Comparison of ENCODE assay signal across 9 cellular contexts in genomic region chr17:69761767-69762321, GRCh38.
DNase-seq lines count a peak whose midpoint lies in the region; ATAC-seq and TF ChIP-seq lines count a peak whose summit lies in the region.
"Had no signal": no experiment of that assay in that cellular context is flagged by ENCODE, and none has a peak within 500 bp of the region (broad histone marks: within the 10 kb centered on the region; RNA-seq: fewer than 3 reads in every experiment).

No MANE protein-coding gene starts in this region.

- no peak for TF ChIP-seq CTCF in Peyer's patch (IDR thresholded peaks at IDR 0.05)

- H3K4me3 ChIP-seq in Peyer's patch = no peak overlapping the region

- no peak overlapping the region for H3K27ac Mint-ChIP-seq in stimulated activated naive B cell treated with anti-CD40 and anti-IgM and Interleukin-4, amounts not matched to agents 10 μg/mL and 1 μg/mL and 100 μg/mL, for 72 hours
- H3K27ac Mint-ChIP-seq: activated naive CD8-positive, alpha-beta T cell had no signal

- H3K9me3 ChIP-seq in Peyer's patch = no peaks in the 10 kb centered on the region

- H3K27me3 ChIP-seq in Peyer's patch = no peaks in the 10 kb centered on the region

- no peaks in the 10 kb centered on the region for H3K4me1 ChIP-seq in Peyer's patch

- ATAC-seq in stimulated activated naive B cell treated with anti-CD40 and anti-IgM and Interleukin-4, amounts not matched to agents 10 μg/mL and 1 μg/mL and 100 μg/mL, for 72 hours (replicated peaks) = no peak
- ATAC-seq in GM19397 (IDR thresholded peaks at IDR 0.05; ENCODE audit: unreplicated experiment) (no peak), left lobe of liver (no peak)

- no peaks in the 10 kb centered on the region for H3K9me3 Mint-ChIP-seq in stimulated activated naive B cell treated with anti-CD40 and anti-IgM and Interleukin-4, amounts not matched to agents 10 μg/mL and 1 μg/mL and 100 μg/mL, for 72 hours

- no peaks in the 10 kb centered on the region for H3K4me1 Mint-ChIP-seq in stimulated activated naive B cell treated with anti-CD40 and anti-IgM and Interleukin-4, amounts not matched to agents 10 μg/mL and 1 μg/mL and 100 μg/mL, for 72 hours

- H3K4me3 Mint-ChIP-seq in stimulated activated naive B cell treated with anti-CD40 and anti-IgM and Interleukin-4, amounts not matched to agents 10 μg/mL and 1 μg/mL and 100 μg/mL, for 72 hours = no peak overlapping the region
- H3K4me3 Mint-ChIP-seq: activated naive CD8-positive, alpha-beta T cell had no signal

- peak; percentile 71 for DNase-seq in AG20443 (ENCODE audit: low spot score)
- DNase-seq in LHCN-M2 (ENCODE audit: low read depth) = peak; percentile 91
- DNase-seq in dermis blood vessel endothelial cell = peak; percentile 64
- DNase-seq in lung microvascular endothelial cell (ENCODE audit: low read depth in 2 of 2) = peak; percentile 1 to 89
- DNase-seq in Peyer's patch = no peak
- no peak for DNase-seq in stimulated activated naive B cell treated with anti-CD40 and anti-IgM and Interleukin-4, amounts not matched to agents 10 μg/mL and 1 μg/mL and 100 μg/mL, for 72 hours
- DNase-seq in left lobe of liver (ENCODE audit: low spot score) = no peak

- TF ChIP-seq POLR2A in Peyer's patch (IDR thresholded peaks at IDR 0.05) = no peak

- H3K36me3 Mint-ChIP-seq in stimulated activated naive B cell treated with anti-CD40 and anti-IgM and Interleukin-4, amounts not matched to agents 10 μg/mL and 1 μg/mL and 100 μg/mL, for 72 hours = no peaks in the 10 kb centered on the region
- H3K36me3 Mint-ChIP-seq: activated naive CD8-positive, alpha-beta T cell had no signal

- H3K27ac ChIP-seq in Peyer's patch = no peak overlapping the region

- no peaks in the 10 kb centered on the region for H3K36me3 ChIP-seq in Peyer's patch

- no peaks in the 10 kb centered on the region for H3K27me3 Mint-ChIP-seq in stimulated activated naive B cell treated with anti-CD40 and anti-IgM and Interleukin-4, amounts not matched to agents 10 μg/mL and 1 μg/mL and 100 μg/mL, for 72 hours
- H3K27me3 Mint-ChIP-seq: activated naive CD8-positive, alpha-beta T cell had no signal

Comparison
In these comparisons a context has a peak if more than half of its experiments do, and no peak if none do; other contexts are left out.
1. DNase-seq: peak in AG20443 (single experiment), LHCN-M2 (single experiment), dermis blood vessel endothelial cell (single experiment) and lung microvascular endothelial cell (2 of 2); none in Peyer's patch (0 of 3), stimulated activated naive B cell treated with anti-CD40 and anti-IgM and Interleukin-4, amounts not matched to agents 10 μg/mL and 1 μg/mL and 100 μg/mL, for 72 hours (single experiment) and left lobe of liver (single experiment).